ENCODE assay signal across 22 cellular contexts in genomic region chr1:193525411-193525810, GRCh38.
"Had no signal": no experiment of that assay in that cellular context is flagged by ENCODE, and none has a peak within 500 bp of the region (broad histone marks: within the 10 kb centered on the region; RNA-seq: fewer than 3 reads in every experiment).

No MANE protein-coding gene starts in this region.

- H3K4me3 Mint-ChIP-seq: activated CD4-positive, alpha-beta memory T cell treated with anti-CD3 and anti-CD28 coated beads for 36 hours; activated CD4-positive, alpha-beta T cell treated with anti-CD3 and anti-CD28 coated beads for 36 hours; activated naive CD8-positive, alpha-beta T cell treated with anti-CD3 and anti-CD28 coated beads for 36 hours; activated T-helper 1 cell treated with anti-CD3 and anti-CD28 coated beads, Interleukin-12 subunit alpha, Interleukin-12 subunit beta, Interleukin-2, Interleukin-4 antibody, amounts not matched to agents 30 ng/mL and 10 ng/mL and 1 ng/mL, durations not matched to agents 14 hours and 24 hours and 36 hours; endodermal cell; nephron; WTC11 had no signal

- H3K27ac Mint-ChIP-seq: activated CD4-positive, alpha-beta memory T cell treated with anti-CD3 and anti-CD28 coated beads for 36 hours; activated CD4-positive, alpha-beta T cell treated with anti-CD3 and anti-CD28 coated beads for 36 hours; activated naive CD8-positive, alpha-beta T cell treated with anti-CD3 and anti-CD28 coated beads for 36 hours; activated T-helper 1 cell treated with anti-CD3 and anti-CD28 coated beads, Interleukin-12 subunit alpha, Interleukin-12 subunit beta, Interleukin-2, Interleukin-4 antibody, amounts not matched to agents 30 ng/mL and 10 ng/mL and 1 ng/mL, durations not matched to agents 14 hours and 24 hours and 36 hours; endodermal cell; nephron; WTC11 had no signal

- ATAC-seq: left colon; right cardiac atrium; stimulated activated naive CD8-positive, alpha-beta T cell treated with anti-CD3 and anti-CD28 coated beads, Interleukin-15, Interleukin-2, amounts not matched to agents 100 U/mL and 50 U/mL, for 24 hours; WTC11 had no signal

- H3K27me3 ChIP-seq: dorsolateral prefrontal cortex, foreskin keratinocyte, hepatocyte, tibial artery had no signal

- H3K27ac ChIP-seq: dorsolateral prefrontal cortex, epithelial cell of prostate, foreskin keratinocyte, hepatocyte, lower lobe of right lung, tibial artery had no signal

- H3K27me3 Mint-ChIP-seq: activated CD4-positive, alpha-beta memory T cell treated with anti-CD3 and anti-CD28 coated beads for 36 hours; activated CD4-positive, alpha-beta T cell treated with anti-CD3 and anti-CD28 coated beads for 36 hours; activated naive CD8-positive, alpha-beta T cell treated with anti-CD3 and anti-CD28 coated beads for 36 hours; progenitor cell of endocrine pancreas had no signal

- H3K9me3 ChIP-seq: lower lobe of right lung, tibial artery had no signal

- H3K36me3 Mint-ChIP-seq: activated CD4-positive, alpha-beta memory T cell treated with anti-CD3 and anti-CD28 coated beads for 36 hours; activated naive CD8-positive, alpha-beta T cell treated with anti-CD3 and anti-CD28 coated beads for 36 hours; WTC11 had no signal

- H3K36me3 ChIP-seq: lower lobe of right lung, tibial artery had no signal

- DNase-seq: activated CD4-positive, alpha-beta memory T cell treated with anti-CD3 and anti-CD28 coated beads for 36 hours; activated naive CD4-positive, alpha-beta T cell; activated naive CD8-positive, alpha-beta T cell treated with anti-CD3 and anti-CD28 coated beads for 36 hours; activated T-cell treated with anti-CD3 and anti-CD28 coated beads for 4 hours; amniotic stem cell; dorsolateral prefrontal cortex; endodermal cell; left colon; lower lobe of right lung; right cardiac atrium; stimulated activated CD4-positive, alpha-beta T cell treated with anti-CD3 and anti-CD28 coated beads, Interleukin-2, amount 100 ng/mL, for 24 hours; stimulated activated naive CD8-positive, alpha-beta T cell treated with anti-CD3 and anti-CD28 coated beads, Interleukin-15, Interleukin-2, amounts not matched to agents 100 U/mL and 50 U/mL, for 24 hours; substantia nigra; tibial artery had no signal

- H3K9me3 Mint-ChIP-seq: nephron had no signal

- H2AFZ ChIP-seq: hepatocyte had no signal

- H3K4me3 ChIP-seq: dorsolateral prefrontal cortex, hepatocyte, lower lobe of right lung, tibial artery had no signal

- H3K4me2 ChIP-seq: hepatocyte had no signal

- H3K4me1 Mint-ChIP-seq: activated CD4-positive, alpha-beta T cell treated with anti-CD3 and anti-CD28 coated beads for 36 hours; activated naive CD8-positive, alpha-beta T cell treated with anti-CD3 and anti-CD28 coated beads for 36 hours; nephron; WTC11 had no signal

- H3K79me2 ChIP-seq: hepatocyte had no signal

- H3K4me1 ChIP-seq: lower lobe of right lung, tibial artery had no signal
